In the genomic region with DNA sequence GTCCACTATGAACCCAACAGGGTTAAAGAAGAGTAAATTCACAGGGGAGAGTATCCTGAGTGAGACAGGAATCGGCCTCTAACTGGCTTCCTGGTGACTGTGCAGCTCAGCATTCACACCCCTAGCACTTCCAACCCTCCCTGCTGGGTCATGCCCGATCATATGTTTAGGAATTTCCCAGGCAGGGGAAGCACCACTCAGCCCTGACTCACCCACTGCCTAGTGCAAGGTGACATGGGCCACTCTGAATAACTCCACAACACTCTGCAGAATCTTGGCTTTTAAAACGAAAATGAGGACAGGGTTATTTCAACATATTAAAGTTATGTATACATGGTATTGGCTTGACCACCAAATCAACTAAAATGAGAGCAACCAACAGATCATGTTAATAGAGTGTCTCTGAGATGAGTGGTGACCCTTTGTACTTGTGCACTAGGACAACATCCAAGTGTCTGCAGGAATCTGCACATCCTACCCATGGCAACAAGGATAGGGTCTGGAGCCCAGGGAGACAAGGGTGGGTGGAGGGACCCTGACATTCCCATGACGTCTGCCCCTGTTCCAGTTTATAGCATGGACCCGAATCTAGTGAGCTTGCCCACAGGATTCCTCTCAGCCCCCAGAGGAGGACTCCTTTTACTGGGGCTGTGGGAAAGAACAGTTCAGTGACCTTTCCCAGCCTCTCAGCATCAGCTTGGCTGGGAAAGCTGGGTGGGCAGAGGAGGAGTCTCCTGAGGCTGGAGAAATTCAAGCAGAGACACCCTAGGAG, we compare ENCODE assay signal across 12 cellular contexts.
DNase-seq lines count a peak whose midpoint lies in the region; ATAC-seq lines count a peak whose summit lies in the region.
"Had no signal": no experiment of that assay in that cellular context is flagged by ENCODE, and none has a peak within 500 bp of the region (broad histone marks: within the 10 kb centered on the region; RNA-seq: fewer than 3 reads in every experiment).

No MANE protein-coding gene starts in this region.

- no peak overlapping the region for H4K8ac ChIP-seq in trophoblast cell (ENCODE audit: low read depth, low read length)

- H3K4me3 ChIP-seq in SJSA1 (no peak overlapping the region), trophoblast cell (ENCODE audit: low read depth, low read length) (no peak overlapping the region)
- H3K4me3 ChIP-seq: SK-N-MC had no signal

- H3K9me3 ChIP-seq in SJSA1 (replicated peaks) (no peaks in the 10 kb centered on the region), trophoblast cell (ENCODE audit: insufficient read depth, low read depth, low read length) (no peaks in the 10 kb centered on the region)

- no peak overlapping the region for H2BK5ac ChIP-seq in trophoblast cell (ENCODE audit: low read depth, low read length, poor library complexity)

- no peak overlapping the region for H2BK12ac ChIP-seq in trophoblast cell (ENCODE audit: low read length)

- no peak overlapping the region for H3K18ac ChIP-seq in trophoblast cell (ENCODE audit: low read length)

- H3K27me3 ChIP-seq in SJSA1 (replicated peaks) (no peaks in the 10 kb centered on the region), trophoblast cell (ENCODE audit: insufficient read depth, low read length) (no peaks in the 10 kb centered on the region)

- no peak overlapping the region for H3K23ac ChIP-seq in trophoblast cell (ENCODE audit: low read length)

- no peak overlapping the region for H3K9ac ChIP-seq in trophoblast cell (ENCODE audit: low read length)

- no peak overlapping the region for H2AK5ac ChIP-seq in trophoblast cell (ENCODE audit: low read length)

- H4K91ac ChIP-seq in trophoblast cell (ENCODE audit: low read depth, low read length), result no peak overlapping the region

- DNase-seq in GM04504 (ENCODE audit: low read depth) (peak; percentile 93), SJSA1 (ENCODE audit: low read depth in 1 of 2, low spot score in 2 of 2) (peak; percentile 82 to 92), fibroblast of the conjunctiva (ENCODE audit: low read depth) (peak; percentile 61), trophoblast cell (peak; percentile 79 to 82), SW480 (ENCODE audit: low spot score) (no peak)
- no peak for DNase-seq in stimulated activated CD4-positive, alpha-beta T cell treated with anti-CD3 and anti-CD28 coated beads, Interleukin-4, amount 100 ng/mL, for 4 hours
- DNase-seq: effector memory CD4-positive, alpha-beta T cell; occipital lobe had no signal

- no peak overlapping the region for H4K12ac ChIP-seq in trophoblast cell (ENCODE audit: low read depth, low read length)

- H3K79me1 ChIP-seq in trophoblast cell (ENCODE audit: low read length), result no peaks in the 10 kb centered on the region

- ATAC-seq in HG03442 (IDR thresholded peaks at IDR 0.05; ENCODE audit: unreplicated experiment) (no peak), GM21447 (IDR thresholded peaks at IDR 0.05; ENCODE audit: unreplicated experiment) (no peak)
- ATAC-seq: HCT116 had no signal

- no peaks in the 10 kb centered on the region; the same call in 1 of the 2 replicates for H3K36me3 ChIP-seq in SJSA1
- peaks cover 33 to 35% of the 10 kb centered on the region in 2 experiments for H3K36me3 ChIP-seq in trophoblast cell (ENCODE audit: control insufficient read depth in 1 of 2, insufficient read depth in 2 of 2, low read length in 2 of 2)

- no peak overlapping the region for H3K4me2 ChIP-seq in trophoblast cell (ENCODE audit: low read length)

- no CpG with 5 or more reads among the region's 5 CpGs for WGBS in trophoblast cell (ENCODE audit: extremely low coverage, insufficient coverage, insufficient read length)

- no peak overlapping the region for H3K4ac ChIP-seq in trophoblast cell (ENCODE audit: low read depth, low read length)

- no peak overlapping the region for H3K14ac ChIP-seq in trophoblast cell (ENCODE audit: low read length)

- H2BK120ac ChIP-seq in trophoblast cell (ENCODE audit: insufficient read depth, low read length, poor library complexity), result no peak overlapping the region

- peak overlapping the region; percentile 47 for H3K27ac ChIP-seq in SJSA1
- H3K27ac ChIP-seq in trophoblast cell (ENCODE audit: low read depth, low read length), result no peak overlapping the region
- H3K27ac ChIP-seq: SK-N-MC had no signal

- peaks cover 17% of the 10 kb centered on the region for H3K4me1 ChIP-seq in SJSA1 (replicated peaks)
- H3K4me1 ChIP-seq in trophoblast cell (ENCODE audit: control insufficient read depth in 1 of 2, insufficient read depth in 2 of 2, low read length in 2 of 2), result peaks cover 0 to 3% of the 10 kb centered on the region in 2 experiments

- no peak overlapping the region for H2AFZ ChIP-seq in trophoblast cell (ENCODE audit: insufficient read depth, low read length, poor library complexity)

- H3K79me2 ChIP-seq in trophoblast cell (ENCODE audit: control insufficient read depth, insufficient read depth, low read length, poor library complexity), result no peaks in the 10 kb centered on the region

Comparison
In these comparisons a context has a peak if more than half of its experiments do, and no peak if none do; other contexts are left out.
1. DNase-seq: peak in GM04504 (single experiment), SJSA1 (2 of 2), fibroblast of the conjunctiva (single experiment) and trophoblast cell (2 of 2); none in SW480 (single experiment) and stimulated activated CD4-positive, alpha-beta T cell treated with anti-CD3 and anti-CD28 coated beads, Interleukin-4, amount 100 ng/mL, for 4 hours (0 of 2).